Comparison of ENCODE assay signal across 16 cellular contexts in the genomic region with DNA sequence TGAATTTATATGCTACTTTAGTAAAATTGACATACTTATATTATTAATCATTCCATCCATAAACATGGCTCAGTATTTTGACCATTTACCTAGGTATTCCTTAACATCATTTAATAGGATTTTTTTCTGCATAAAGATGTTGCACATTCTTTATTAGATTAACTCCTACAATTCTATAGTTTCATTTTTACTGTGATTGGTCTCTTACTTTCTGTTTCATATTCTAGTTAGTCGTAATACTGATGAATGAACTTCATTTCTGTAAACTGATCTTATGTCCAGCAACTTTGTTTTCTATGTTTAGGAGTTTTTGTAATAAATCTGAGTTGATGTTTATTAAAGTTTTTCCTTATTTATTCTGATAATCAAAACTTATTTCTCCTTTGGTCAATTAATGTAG.
DNase-seq lines count a peak whose midpoint lies in the region; ATAC-seq lines count a peak whose summit lies in the region.
"Had no signal": no experiment of that assay in that cellular context is flagged by ENCODE, and none has a peak within 500 bp of the region (broad histone marks: within the 10 kb centered on the region; RNA-seq: fewer than 3 reads in every experiment).

No MANE protein-coding gene starts in this region.

- ATAC-seq in GM18858 (IDR thresholded peaks at IDR 0.05; ENCODE audit: unreplicated experiment) (peak; percentile 83), GM21447 (IDR thresholded peaks at IDR 0.05; ENCODE audit: unreplicated experiment) (peak; percentile 90), HG03097 (IDR thresholded peaks at IDR 0.05; ENCODE audit: low FRiP score, unreplicated experiment) (peak; percentile 89)
- no peak for ATAC-seq in activated CD8-positive, alpha-beta T cell treated with anti-CD3 and anti-CD28 coated beads, Interleukin-2, amount 10 ng/mL, durations not matched to agents 7 days and 5 days
- ATAC-seq in stimulated activated naive B cell treated with anti-CD40 and anti-IgM and Interleukin-4, amounts not matched to agents 10 μg/mL and 1 μg/mL and 100 μg/mL, for 72 hours (replicated peaks) = no peak
- ATAC-seq in stimulated activated memory B cell treated with anti-CD40 and anti-IgM and Interleukin-4, amounts not matched to agents 10 μg/mL and 1 μg/mL and 100 μg/mL, for 72 hours = no peak
- ATAC-seq: Panc1 had no signal

- no peaks in the 10 kb centered on the region for H3K36me3 Mint-ChIP-seq in activated CD8-positive, alpha-beta T cell treated with anti-CD3 and anti-CD28 coated beads, Interleukin-2, amount 10 ng/mL, durations not matched to agents 7 days and 5 days (ENCODE audit: low read depth)
- no peaks in the 10 kb centered on the region for H3K36me3 Mint-ChIP-seq in stimulated activated naive B cell treated with anti-CD40 and anti-IgM and Interleukin-4, amounts not matched to agents 10 μg/mL and 1 μg/mL and 100 μg/mL, for 72 hours
- no peaks in the 10 kb centered on the region for H3K36me3 Mint-ChIP-seq in stimulated activated memory B cell treated with anti-CD40 and anti-IgM and Interleukin-4, amounts not matched to agents 10 μg/mL and 1 μg/mL and 100 μg/mL, for 72 hours

- H3K4me3 Mint-ChIP-seq in activated CD8-positive, alpha-beta T cell treated with anti-CD3 and anti-CD28 coated beads, Interleukin-2, amount 10 ng/mL, durations not matched to agents 7 days and 5 days = peak overlapping the region; percentile 40
- H3K4me3 Mint-ChIP-seq in stimulated activated naive B cell treated with anti-CD40 and anti-IgM and Interleukin-4, amounts not matched to agents 10 μg/mL and 1 μg/mL and 100 μg/mL, for 72 hours = no peak overlapping the region
- no peak overlapping the region for H3K4me3 Mint-ChIP-seq in stimulated activated memory B cell treated with anti-CD40 and anti-IgM and Interleukin-4, amounts not matched to agents 10 μg/mL and 1 μg/mL and 100 μg/mL, for 72 hours

- no peak for DNase-seq in activated CD8-positive, alpha-beta T cell treated with anti-CD3 and anti-CD28 coated beads, Interleukin-2, amount 10 ng/mL, durations not matched to agents 7 days and 5 days
- DNase-seq in effector CD4-positive, alpha-beta T cell = no peak
- no peak for DNase-seq in Kasumi-1 (lab: John Stamatoyannopoulos, UW)
- no peak for DNase-seq in stimulated activated naive B cell treated with anti-CD40 and anti-IgM and Interleukin-4, amounts not matched to agents 10 μg/mL and 1 μg/mL and 100 μg/mL, for 72 hours
- DNase-seq: activated gamma-delta T cell treated with Interleukin-2 at 50 U/mL for 16 hours, colonic mucosa, foreskin fibroblast, left ventricle myocardium inferior, NCI-H1694, transverse colon had no signal

- peaks cover 4% of the 10 kb centered on the region for H3K4me1 Mint-ChIP-seq in activated CD8-positive, alpha-beta T cell treated with anti-CD3 and anti-CD28 coated beads, Interleukin-2, amount 10 ng/mL, durations not matched to agents 7 days and 5 days (ENCODE audit: low read depth)
- no peaks in the 10 kb centered on the region for H3K4me1 Mint-ChIP-seq in stimulated activated naive B cell treated with anti-CD40 and anti-IgM and Interleukin-4, amounts not matched to agents 10 μg/mL and 1 μg/mL and 100 μg/mL, for 72 hours
- H3K4me1 Mint-ChIP-seq in stimulated activated memory B cell treated with anti-CD40 and anti-IgM and Interleukin-4, amounts not matched to agents 10 μg/mL and 1 μg/mL and 100 μg/mL, for 72 hours = peaks cover 25% of the 10 kb centered on the region

- no peak overlapping the region for H3K27ac Mint-ChIP-seq in activated CD8-positive, alpha-beta T cell treated with anti-CD3 and anti-CD28 coated beads, Interleukin-2, amount 10 ng/mL, durations not matched to agents 7 days and 5 days
- H3K27ac Mint-ChIP-seq in stimulated activated naive B cell treated with anti-CD40 and anti-IgM and Interleukin-4, amounts not matched to agents 10 μg/mL and 1 μg/mL and 100 μg/mL, for 72 hours = no peak overlapping the region
- no peak overlapping the region for H3K27ac Mint-ChIP-seq in stimulated activated memory B cell treated with anti-CD40 and anti-IgM and Interleukin-4, amounts not matched to agents 10 μg/mL and 1 μg/mL and 100 μg/mL, for 72 hours
- H3K27ac Mint-ChIP-seq: progenitor cell of endocrine pancreas had no signal

- CTCF ChIA-PET in activated CD8-positive, alpha-beta T cell treated with anti-CD3 and anti-CD28 coated beads, Interleukin-2, amount 10 ng/mL, durations not matched to agents 7 days and 5 days (lab: Charles Lee) = no interaction called here

- peaks cover 2% of the 10 kb centered on the region for H3K27me3 Mint-ChIP-seq in activated CD8-positive, alpha-beta T cell treated with anti-CD3 and anti-CD28 coated beads, Interleukin-2, amount 10 ng/mL, durations not matched to agents 7 days and 5 days (ENCODE audit: low read depth)
- H3K27me3 Mint-ChIP-seq in stimulated activated naive B cell treated with anti-CD40 and anti-IgM and Interleukin-4, amounts not matched to agents 10 μg/mL and 1 μg/mL and 100 μg/mL, for 72 hours = no peaks in the 10 kb centered on the region
- no peaks in the 10 kb centered on the region for H3K27me3 Mint-ChIP-seq in stimulated activated memory B cell treated with anti-CD40 and anti-IgM and Interleukin-4, amounts not matched to agents 10 μg/mL and 1 μg/mL and 100 μg/mL, for 72 hours
- H3K27me3 Mint-ChIP-seq: progenitor cell of endocrine pancreas had no signal

- H3K9me3 Mint-ChIP-seq in activated CD8-positive, alpha-beta T cell treated with anti-CD3 and anti-CD28 coated beads, Interleukin-2, amount 10 ng/mL, durations not matched to agents 7 days and 5 days (ENCODE audit: insufficient read depth) = no peaks in the 10 kb centered on the region
- H3K9me3 Mint-ChIP-seq in stimulated activated naive B cell treated with anti-CD40 and anti-IgM and Interleukin-4, amounts not matched to agents 10 μg/mL and 1 μg/mL and 100 μg/mL, for 72 hours = no peaks in the 10 kb centered on the region
- no peaks in the 10 kb centered on the region for H3K9me3 Mint-ChIP-seq in stimulated activated memory B cell treated with anti-CD40 and anti-IgM and Interleukin-4, amounts not matched to agents 10 μg/mL and 1 μg/mL and 100 μg/mL, for 72 hours

- POLR2A ChIA-PET in activated CD8-positive, alpha-beta T cell treated with anti-CD3 and anti-CD28 coated beads, Interleukin-2, amount 10 ng/mL, durations not matched to agents 7 days and 5 days (lab: Charles Lee) = no interaction called here

Comparison
In these comparisons a context has a peak if more than half of its experiments do, and no peak if none do; other contexts are left out.
1. ATAC-seq: peak in GM18858 (single experiment), GM21447 (single experiment) and HG03097 (single experiment); none in activated CD8-positive, alpha-beta T cell treated with anti-CD3 and anti-CD28 coated beads, Interleukin-2, amount 10 ng/mL, durations not matched to agents 7 days and 5 days (single experiment), stimulated activated naive B cell treated with anti-CD40 and anti-IgM and Interleukin-4, amounts not matched to agents 10 μg/mL and 1 μg/mL and 100 μg/mL, for 72 hours (0 of 2) and stimulated activated memory B cell treated with anti-CD40 and anti-IgM and Interleukin-4, amounts not matched to agents 10 μg/mL and 1 μg/mL and 100 μg/mL, for 72 hours (single experiment).